In the genomic region with DNA sequence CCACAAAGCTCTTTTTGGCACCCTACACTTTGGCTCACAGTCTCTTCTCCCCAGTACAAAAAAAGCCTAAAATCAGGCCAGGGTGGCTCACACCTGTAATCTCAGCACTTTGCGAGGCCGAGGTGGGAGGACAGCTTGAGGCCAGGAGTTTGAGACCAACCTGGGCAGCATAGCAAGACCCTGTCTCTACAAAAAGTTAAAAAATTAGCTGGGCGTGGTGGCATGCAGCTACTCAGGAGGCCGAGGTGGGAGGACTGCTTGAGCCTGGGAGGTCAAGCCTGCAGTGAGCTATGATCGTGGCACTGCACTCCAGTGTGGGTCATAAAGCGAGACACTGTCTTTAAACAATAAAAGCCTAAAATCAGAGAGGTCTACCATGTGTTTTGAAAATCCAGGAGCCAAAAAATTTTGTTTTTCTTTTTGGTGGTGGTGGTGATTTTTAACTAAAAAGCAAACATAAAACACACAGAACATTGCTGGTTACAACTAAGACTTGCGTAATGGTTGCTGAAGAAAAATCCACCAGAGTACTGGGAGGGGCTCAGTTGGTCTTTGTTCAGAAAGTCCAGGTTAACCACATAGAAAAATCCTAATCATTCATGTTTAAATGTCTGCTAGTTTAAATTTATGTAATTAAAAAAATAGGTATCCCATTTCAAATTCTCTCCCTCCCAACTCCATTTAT, we compare ENCODE assay signal across 12 cellular contexts. TPM values are rescaled to one million over a fixed set of nuclear protein-coding genes. Genes with fewer than 3 reads are reported as not detected.
DNase-seq lines count a peak whose midpoint lies in the region; ATAC-seq, FAIRE-seq and TF ChIP-seq lines count a peak whose summit lies in the region.
"Had no signal": no experiment of that assay in that cellular context is flagged by ENCODE, and none has a peak within 500 bp of the region (broad histone marks: within the 10 kb centered on the region; RNA-seq: fewer than 3 reads in every experiment).

No MANE protein-coding gene starts in this region.

- no peaks in the 10 kb centered on the region for H3K9me3 Mint-ChIP-seq in CD4-positive, alpha-beta T cell
- H3K9me3 Mint-ChIP-seq in astrocyte (ENCODE audit: unreplicated experiment): no peaks in the 10 kb centered on the region
- no peaks in the 10 kb centered on the region for H3K9me3 Mint-ChIP-seq in naive thymus-derived CD8-positive, alpha-beta T cell

- in situ Hi-C loops in IMR-90 (cut with MboI; ENCODE audit: low sequenced_read_pairs): no loop called here

- no peak overlapping the region for H3K4ac ChIP-seq in IMR-90 (ENCODE audit: low read depth, low read length)

- peaks cover 35% of the 10 kb centered on the region for H3K36me3 ChIP-seq in IMR-90 (ENCODE audit: control insufficient read depth, insufficient read depth, low read length)
- peaks cover 28% of the 10 kb centered on the region for H3K36me3 ChIP-seq in astrocyte (ENCODE audit: insufficient read depth, low read length)

- H4K8ac ChIP-seq in IMR-90 (ENCODE audit: low read depth in 2 of 2, low read length in 2 of 2): 0 out of 4 replicates have a peak overlapping the region, but pooled peaks of 1 of the 2 experiments have one; percentile 4

- H3K9me3 ChIP-seq in CD4-positive, alpha-beta T cell (ENCODE audit: control insufficient read depth, low read length): no peaks in the 10 kb centered on the region
- H3K9me3 ChIP-seq in IMR-90 (ENCODE audit: control insufficient read depth, insufficient read depth, low read length): no peaks in the 10 kb centered on the region
- no peaks in the 10 kb centered on the region for H3K9me3 ChIP-seq in astrocyte (ENCODE audit: insufficient read depth, low read depth, low read length)

- H4K91ac ChIP-seq in IMR-90 (ENCODE audit: insufficient read depth, low read depth, low read length): no peak overlapping the region

- no peak overlapping the region for H2BK120ac ChIP-seq in IMR-90 (ENCODE audit: low read depth, low read length)

- no peak overlapping the region for H2BK5ac ChIP-seq in IMR-90 (ENCODE audit: low read depth, low read length, poor library complexity, severe bottlenecking)

- peaks cover 59 to 63% of the 10 kb centered on the region in 2 experiments for H3K79me1 ChIP-seq in IMR-90 (ENCODE audit: low read depth in 1 of 2, low read length in 2 of 2)

- no peak for TF ChIP-seq CTCF in CD4-positive, alpha-beta T cell (IDR thresholded peaks at IDR 0.05)
- TF ChIP-seq CTCF in IMR-90 (conservative IDR thresholded peaks at IDR 0.05; ENCODE audit: low read depth, low read length): no peak
- no peak for TF ChIP-seq CTCF in astrocyte (IDR thresholded peaks at IDR 0.05; ENCODE audit: insufficient read depth, low read depth, low read length)

- H2BK15ac ChIP-seq in IMR-90 (ENCODE audit: low read depth, low read length): no peak overlapping the region

- H3K4me2 ChIP-seq in IMR-90 (ENCODE audit: low read depth, low read length): no peak overlapping the region
- peak overlapping the region; percentile 97 for H3K4me2 ChIP-seq in astrocyte (ENCODE audit: low read length)

- H3K4me1 Mint-ChIP-seq in CD4-positive, alpha-beta T cell (ENCODE audit: low read depth): peaks cover 30% of the 10 kb centered on the region
- H3K4me1 Mint-ChIP-seq in astrocyte (ENCODE audit: low read depth, unreplicated experiment): peaks cover 12% of the 10 kb centered on the region
- peaks cover 13 to 25% (median 24%) of the 10 kb centered on the region in 4 donors for H3K4me1 Mint-ChIP-seq in naive thymus-derived CD8-positive, alpha-beta T cell

- TF ChIP-seq RAD21 in IMR-90 (IDR thresholded peaks at IDR 0.05; ENCODE audit: low read length): no peak

- no peak overlapping the region for H3K18ac ChIP-seq in IMR-90 (ENCODE audit: low read depth, low read length)

- H2BK20ac ChIP-seq in IMR-90 (ENCODE audit: low read depth, low read length): no peak overlapping the region

- no peak overlapping the region for H2AFZ ChIP-seq in IMR-90 (replicated peaks; ENCODE audit: low read length, poor library complexity)
- no peak overlapping the region for H2AFZ ChIP-seq in astrocyte (ENCODE audit: low read depth, low read length)

- no peak overlapping the region; the same call in 1 of the 2 replicates for H2AK5ac ChIP-seq in IMR-90 (ENCODE audit: low read depth, low read length)

- no peak for FAIRE-seq in astrocyte (lab: Jason Lieb, UNC)
- FAIRE-seq: H54 had no signal

- H3K27me3 Mint-ChIP-seq in CD4-positive, alpha-beta T cell: no peaks in the 10 kb centered on the region
- no peaks in the 10 kb centered on the region for H3K27me3 Mint-ChIP-seq in astrocyte (ENCODE audit: low read depth, unreplicated experiment)
- H3K27me3 Mint-ChIP-seq in naive thymus-derived CD8-positive, alpha-beta T cell: no peaks in the 10 kb centered on the region

- no peak overlapping the region for H4K5ac ChIP-seq in IMR-90 (ENCODE audit: low read depth, low read length)

- no peaks in the 10 kb centered on the region for H3K27me3 ChIP-seq in CD4-positive, alpha-beta T cell (ENCODE audit: control insufficient read depth, insufficient read depth, low read length)
- H3K27me3 ChIP-seq in IMR-90 (ENCODE audit: control insufficient read depth, insufficient read depth, low read length): no peaks in the 10 kb centered on the region
- no peaks in the 10 kb centered on the region for H3K27me3 ChIP-seq in astrocyte (ENCODE audit: insufficient read depth, low read length)

- POLR2A ChIA-PET in CD4-positive, alpha-beta T cell (lab: Charles Lee): interaction anchor here (2.8 to 5.2 kb wide), 6 partner anchors 10 to 277 kb away, joined by 18 to 246 read pairs (median 82); partner anchors contain the start of genes IMP3, NEIL1, SIN3A and SNUPN
- POLR2A ChIA-PET in IMR-90 (lab: Charles Lee; ENCODE audit: unreplicated experiment): no interaction called here
- POLR2A ChIA-PET in naive thymus-derived CD8-positive, alpha-beta T cell (lab: Charles Lee): interaction anchor here (1.0 to 6.3 kb wide), 8 partner anchors 9 to 271 kb away, joined by 4 to 166 read pairs (median 17); partner anchors contain the start of genes COMMD4, IMP3, NEIL1 and SIN3A

- H3K36me3 Mint-ChIP-seq in CD4-positive, alpha-beta T cell (ENCODE audit: low read depth): peaks cover 68% of the 10 kb centered on the region
- H3K36me3 Mint-ChIP-seq in astrocyte (ENCODE audit: low read depth, unreplicated experiment): peaks cover 14% of the 10 kb centered on the region
- H3K36me3 Mint-ChIP-seq in naive thymus-derived CD8-positive, alpha-beta T cell: peaks cover 0 to 59% (median 0%) of the 10 kb centered on the region in 3 donors

- H3K4me1 ChIP-seq in IMR-90 (ENCODE audit: control insufficient read depth, insufficient read depth, low read length) (peaks cover 4% of the 10 kb centered on the region), astrocyte (ENCODE audit: insufficient read depth, low read length) (peaks cover 16% of the 10 kb centered on the region)

- peaks cover 4% of the 10 kb centered on the region; the same call in 1 of the 2 replicates for H3K9me1 ChIP-seq in IMR-90 (ENCODE audit: insufficient read depth, low read length)

- H3K4me3 ChIP-seq in IMR-90 (ENCODE audit: insufficient read depth, low read depth, low read length) (no peak overlapping the region), astrocyte (ENCODE audit: insufficient read depth, low read depth, low read length) (no peak overlapping the region)

- H3K79me2 ChIP-seq in astrocyte (ENCODE audit: insufficient read depth, low read length): peaks cover 21% of the 10 kb centered on the region

- dilution Hi-C loops in IMR-90 (cut with HindIII; ENCODE audit: low sequenced_read_pairs, unreplicated experiment): no loop called here

- H3K9ac ChIP-seq in IMR-90 (ENCODE audit: low read depth, low read length) (no peak overlapping the region), astrocyte (ENCODE audit: low read length) (peak overlapping the region; percentile 94)

- DNase-seq in CD4-positive, alpha-beta T cell: no peak
- no peak for DNase-seq in IMR-90
- DNase-seq in astrocyte (ENCODE audit: low read depth): no peak
- DNase-seq in naive thymus-derived CD8-positive, alpha-beta T cell: no peak
- no peak for DNase-seq in iPS-NIHi11 (ENCODE audit: low spot score)
- no peak for DNase-seq in AG20443 (ENCODE audit: low spot score)
- DNase-seq: effector CD8-positive, alpha-beta T cell; NCI-H2107 had no signal

- H4K20me1 ChIP-seq in IMR-90 (ENCODE audit: insufficient read depth, low read length): peaks cover 19% of the 10 kb centered on the region; the same call in 1 of the 2 replicates
- H4K20me1 ChIP-seq in astrocyte (ENCODE audit: insufficient read depth, low read length): peaks cover 26% of the 10 kb centered on the region

- no peak overlapping the region for H3K56ac ChIP-seq in IMR-90 (ENCODE audit: extremely low read depth, insufficient read depth, low read length)

- H3K27ac Mint-ChIP-seq in CD4-positive, alpha-beta T cell: peak overlapping the region; percentile 94
- peak overlapping the region; percentile 87 for H3K27ac Mint-ChIP-seq in astrocyte (ENCODE audit: unreplicated experiment)
- peak overlapping the region; percentile 34 to 96 (median 90) for H3K27ac Mint-ChIP-seq in naive thymus-derived CD8-positive, alpha-beta T cell

- H3K27ac ChIP-seq in CD4-positive, alpha-beta T cell (ENCODE audit: low read depth, low read length): no peak overlapping the region
- no peak overlapping the region for H3K27ac ChIP-seq in IMR-90 (ENCODE audit: insufficient read depth, low read length)
- H3K27ac ChIP-seq in astrocyte (ENCODE audit: low read depth, low read length): no peak overlapping the region

- 100% methylated on average over 4 of the region's 7 CpGs; no CpG with 5 or more reads in 1 of the 2 experiments for WGBS in IMR-90 (ENCODE audit: extremely low coverage in 2 of 2, insufficient read length in 1 of 2), 2 experiments

- intact Hi-C loops in CD4-positive, alpha-beta T cell (cut with DNase I, micrococcal nuclease): loop anchor here (5.0 kb wide), 4 partner anchors 82 to 828 kb away; partner anchors contain the start of genes ARID3B (in 1 of the 2), SIN3A (in 1 of the 2) and SNUPN (in 1 of the 2)
- intact Hi-C loops in IMR-90 (cut with micrococcal nuclease): loop anchor here (2.0 to 5.0 kb wide), 2 partner anchors 312 to 341 kb away; no protein-coding TSS in a partner anchor

- 0 out of 2 replicates have a peak overlapping the region, but pooled peaks have one; percentile 25 for H3K23ac ChIP-seq in IMR-90 (ENCODE audit: low read depth, low read length)

- no TSS peak for BruUV-seq in IMR-90 (replicated peaks; lab: Mats Ljungman, UMichigan)

- no peak for TF ChIP-seq POLR2A in IMR-90 (IDR thresholded peaks at IDR 0.05; ENCODE audit: low read depth, low read length)

- CTCF ChIA-PET in CD4-positive, alpha-beta T cell (lab: Charles Lee): interaction anchor here (0.7 to 1.1 kb wide), 4 partner anchors 14 to 753 kb away, joined by 3 to 4 read pairs (median 3); no protein-coding TSS in a partner anchor
- CTCF ChIA-PET in IMR-90 (lab: Yijun Ruan, JAX): no interaction called here

- peak overlapping the region; percentile 94 for H3K4me3 Mint-ChIP-seq in CD4-positive, alpha-beta T cell
- H3K4me3 Mint-ChIP-seq in astrocyte (ENCODE audit: unreplicated experiment): peak overlapping the region; percentile 93
- H3K4me3 Mint-ChIP-seq in naive thymus-derived CD8-positive, alpha-beta T cell: peak overlapping the region; percentile 5 to 94 (median 87)

- no peak overlapping the region for H2AK9ac ChIP-seq in IMR-90 (replicated peaks; ENCODE audit: low read depth, low read length, poor library complexity)

- no peak overlapping the region for H3K14ac ChIP-seq in IMR-90 (replicated peaks; ENCODE audit: low read depth, low read length)

- ATAC-seq in CD4-positive, alpha-beta T cell (ENCODE audit: poor library complexity): no peak
- ATAC-seq in IMR-90 (ENCODE audit: low read depth) (no peak), GM19452 (IDR thresholded peaks at IDR 0.05; ENCODE audit: unreplicated experiment) (no peak), HG02981 (IDR thresholded peaks at IDR 0.05; ENCODE audit: unreplicated experiment) (no peak)
- ATAC-seq in naive thymus-derived CD8-positive, alpha-beta T cell: no peak
- ATAC-seq: Right ventricle myocardium inferior had no signal

RNA-seq across cellular contexts. Expression of gene MAN2C1, which starts 1.6 kb away (rescaled TPM):
- total RNA-seq in CD4-positive, alpha-beta T cell: 100 to 1,000 TPM; 519 to 546 TPM
- 29.7 and 34.8 TPM in 2 replicates for total RNA-seq in IMR-90 (2012; rRNA removed)
- 153 and 157 TPM in 2 replicates for polyA plus RNA-seq in IMR-90 (2012; rRNA removed)
- polyA plus RNA-seq in IMR-90 (2012; cell fraction: cytosol; rRNA removed): 35.8 and 42.7 TPM in 2 replicates
- 1,121 and 2,846 TPM in 2 replicates for polyA plus RNA-seq in IMR-90 (2012; cell fraction: nucleus; rRNA removed; ENCODE audit: low replicate concordance)
- 76.5 and 80.8 TPM in 2 replicates for total RNA-seq in astrocyte
- 100 to 1,000 TPM; 369 to 370 TPM for total RNA-seq in naive thymus-derived CD8-positive, alpha-beta T cell
- polyA plus RNA-seq in naive thymus-derived CD8-positive, alpha-beta T cell: 10 to 100 TPM; 20.4 to 29.8 (median 28.7) TPM

RNA-seq across cellular contexts. Expression of gene NEIL1, which starts 23.2 kb away (rescaled TPM):
- 10 to 100 TPM; 30.5 to 30.6 TPM for total RNA-seq in CD4-positive, alpha-beta T cell
- 0.56 and 1.1 TPM in 2 replicates for total RNA-seq in IMR-90 (2012; rRNA removed)
- polyA plus RNA-seq in IMR-90 (2012; rRNA removed): 3.6 and 3.7 TPM in 2 replicates
- 1.0 and 1.4 TPM in 2 replicates for polyA plus RNA-seq in IMR-90 (2012; cell fraction: cytosol; rRNA removed)
- polyA plus RNA-seq in IMR-90 (2012; cell fraction: nucleus; rRNA removed; ENCODE audit: low replicate concordance): 26.0 and 30.5 TPM in 2 replicates
- 4.9 and 5.1 TPM in 2 replicates for total RNA-seq in astrocyte
- 1 to 10 TPM; 6.1 to 9.2 TPM for total RNA-seq in naive thymus-derived CD8-positive, alpha-beta T cell
- 1 to 10 TPM; 2.1 to 3.5 (median 2.2) TPM for polyA plus RNA-seq in naive thymus-derived CD8-positive, alpha-beta T cell

RNA-seq across cellular contexts. Expression of gene COMMD4, which starts 34.2 kb away (rescaled TPM):
- total RNA-seq in CD4-positive, alpha-beta T cell: 10 to 100 TPM; 10.8 to 12.1 TPM
- 91.2 and 95.5 TPM in 2 replicates for total RNA-seq in IMR-90 (2012; rRNA removed)
- polyA plus RNA-seq in IMR-90 (2012; rRNA removed): 133 and 162 TPM in 2 replicates
- 171 and 191 TPM in 2 replicates for polyA plus RNA-seq in IMR-90 (2012; cell fraction: cytosol; rRNA removed)
- 147 and 297 TPM in 2 replicates for polyA plus RNA-seq in IMR-90 (2012; cell fraction: nucleus; rRNA removed; ENCODE audit: low replicate concordance)
- 61.0 and 64.1 TPM in 2 replicates for total RNA-seq in astrocyte
- 10 to 100 TPM; 22.0 to 24.0 TPM for total RNA-seq in naive thymus-derived CD8-positive, alpha-beta T cell
- 10 to 100 TPM; 27.2 to 42.5 (median 40.8) TPM for polyA plus RNA-seq in naive thymus-derived CD8-positive, alpha-beta T cell
